Comparison of ENCODE assay signal across 8 cellular contexts in genomic region chr11:90288207-90288821, GRCh38.
A peak's percentile ranks its signal among the peaks of the same experiment; 100 is the strongest.
DNase-seq lines count a peak whose midpoint lies in the region; ATAC-seq and TF ChIP-seq lines count a peak whose summit lies in the region.

No MANE protein-coding gene starts in this region.

- TF ChIP-seq CTCF in SU-DHL-6 (IDR thresholded peaks at IDR 0.05; ENCODE audit: insufficient read depth, low read length, poor library complexity, severe bottlenecking) = peak; percentile 49

- ATAC-seq in HG02970 (IDR thresholded peaks at IDR 0.05; ENCODE audit: low FRiP score, unreplicated experiment) = no peak

- H3K27ac ChIP-seq in SU-DHL-6 (ENCODE audit: low read depth, low read length) = no peak overlapping the region

- H2AFZ ChIP-seq in SU-DHL-6 (ENCODE audit: low read depth, low read length, severe bottlenecking) = no peak overlapping the region

- no peak overlapping the region for H3K9ac ChIP-seq in SU-DHL-6 (ENCODE audit: low read length)

- H3K36me3 ChIP-seq in SU-DHL-6 (ENCODE audit: low read length) = no peaks in the 10 kb centered on the region

- H3K79me2 ChIP-seq in SU-DHL-6 (ENCODE audit: insufficient read depth, low read length) = no peaks in the 10 kb centered on the region

- no peak overlapping the region for H3K4me3 ChIP-seq in SU-DHL-6 (ENCODE audit: insufficient read depth, low read length, poor library complexity, severe bottlenecking)

- H3F3A ChIP-seq in SU-DHL-6 (ENCODE audit: insufficient read depth) = no peaks in the 10 kb centered on the region

- H3K4me2 ChIP-seq in SU-DHL-6 (ENCODE audit: low read depth, low read length, poor library complexity, severe bottlenecking) = no peak overlapping the region

- no peaks in the 10 kb centered on the region for H3K9me2 ChIP-seq in SU-DHL-6 (replicated peaks; ENCODE audit: insufficient read depth, low read length)

- peak; percentile 25 to 32 for DNase-seq in NCI-H2081 (lab: John Stamatoyannopoulos, UW)
- no peak for DNase-seq in NCI-H2081 treated with DMSO at 0.1 percent for 48 hours (lab: John Stamatoyannopoulos, UW)
- peak; percentile 62 to 71 for DNase-seq in Kasumi-1 (lab: John Stamatoyannopoulos, UW)
- peak; percentile 51 for DNase-seq in iPS-NIHi7 (ENCODE audit: extremely low spot score)
- no peak for DNase-seq in KG1 (lab: John Stamatoyannopoulos, UW)
- no peak for DNase-seq in activated CD8-positive, alpha-beta memory T cell treated with anti-CD3 and anti-CD28 coated beads for 24 hours

- H4K20me1 ChIP-seq in SU-DHL-6 (ENCODE audit: low read depth, low read length) = no peaks in the 10 kb centered on the region

- H3K9me3 ChIP-seq in SU-DHL-6 (ENCODE audit: insufficient read depth, low read length) = no peaks in the 10 kb centered on the region

- no peaks in the 10 kb centered on the region for H3K27me3 ChIP-seq in SU-DHL-6 (ENCODE audit: low read length)

Comparison
In these comparisons a context has a peak if more than half of its experiments do, and no peak if none do; other contexts are left out.
1. DNase-seq: peak in NCI-H2081 (2 of 2), Kasumi-1 (2 of 2) and iPS-NIHi7 (single experiment); none in NCI-H2081 treated with DMSO at 0.1 percent for 48 hours (single experiment), KG1 (single experiment) and activated CD8-positive, alpha-beta memory T cell treated with anti-CD3 and anti-CD28 coated beads for 24 hours (single experiment).